8 cellular contexts compared by ENCODE assay signal in genomic region chr12:10716704-10717315, GRCh38. TPM values are rescaled to one million over a fixed set of nuclear protein-coding genes. Genes with fewer than 3 reads are reported as not detected.
DNase-seq lines count a peak whose midpoint lies in the region; ATAC-seq, FAIRE-seq and TF ChIP-seq lines count a peak whose summit lies in the region.

No MANE protein-coding gene starts in this region.

- peaks cover 3 to 13% of the 10 kb centered on the region in 2 experiments for H3K4me1 ChIP-seq in trophoblast cell (ENCODE audit: control insufficient read depth in 1 of 2, insufficient read depth in 2 of 2, low read length in 2 of 2)

- peaks cover 2% of the 10 kb centered on the region for H3K79me1 ChIP-seq in trophoblast cell (ENCODE audit: low read length)

- H3K4me3 Mint-ChIP-seq in Calu3 (ENCODE audit: low read depth, unreplicated experiment): peak overlapping the region; percentile 53
- no peak overlapping the region for H3K4me3 Mint-ChIP-seq in glutamatergic neuron (ENCODE audit: unreplicated experiment)
- H3K4me3 Mint-ChIP-seq in activated CD4-positive, alpha-beta T cell treated with anti-CD3 and anti-CD28 coated beads, Interleukin-2, amount 10 ng/mL, durations not matched to agents 7 days and 5 days: no peak overlapping the region

- no peak for TF ChIP-seq CTCF in Calu3 (IDR thresholded peaks at IDR 0.05; ENCODE audit: unreplicated experiment)
- TF ChIP-seq CTCF in fibroblast of pulmonary artery (IDR thresholded peaks at IDR 0.05; ENCODE audit: low read length, missing control alignments): no peak
- TF ChIP-seq CTCF in glutamatergic neuron (IDR thresholded peaks at IDR 0.05; ENCODE audit: partially characterized antibody, unreplicated experiment): no peak

- peak overlapping the region; percentile 24 for H3K4me2 ChIP-seq in trophoblast cell (ENCODE audit: low read length)

- POLR2A ChIA-PET in activated CD4-positive, alpha-beta T cell treated with anti-CD3 and anti-CD28 coated beads, Interleukin-2, amount 10 ng/mL, durations not matched to agents 7 days and 5 days (lab: Charles Lee): no interaction called here

- H4K8ac ChIP-seq in trophoblast cell (ENCODE audit: low read depth, low read length): no peak overlapping the region

- FAIRE-seq in RCC 7860 (lab: Jason Lieb, UNC): peak; percentile 87

- H3K27ac ChIP-seq in trophoblast cell (ENCODE audit: low read depth, low read length): peak overlapping the region; percentile 66

- no peaks in the 10 kb centered on the region for H3K79me2 ChIP-seq in trophoblast cell (ENCODE audit: control insufficient read depth, insufficient read depth, low read length, poor library complexity)

- H4K91ac ChIP-seq in trophoblast cell (ENCODE audit: low read depth, low read length): no peak overlapping the region

- H3K27ac Mint-ChIP-seq in Calu3 (ENCODE audit: unreplicated experiment) (peak overlapping the region; percentile 47), glutamatergic neuron (ENCODE audit: unreplicated experiment) (no peak overlapping the region)
- no peak overlapping the region for H3K27ac Mint-ChIP-seq in activated CD4-positive, alpha-beta T cell treated with anti-CD3 and anti-CD28 coated beads, Interleukin-2, amount 10 ng/mL, durations not matched to agents 7 days and 5 days

- intact Hi-C loops in Calu3 (cut with micrococcal nuclease; ENCODE audit: unreplicated experiment): loop anchor here (2.0 kb wide), 1 partner anchor 34 kb away; no protein-coding TSS in a partner anchor

- no peak overlapping the region for H2BK5ac ChIP-seq in trophoblast cell (ENCODE audit: low read depth, low read length, poor library complexity)

- no peak for ATAC-seq in HG03135 (IDR thresholded peaks at IDR 0.05; ENCODE audit: unreplicated experiment)

- H3K4ac ChIP-seq in trophoblast cell (ENCODE audit: low read depth, low read length): no peak overlapping the region

- DNase-seq in Calu3 (peak; percentile 87), RCC 7860 (ENCODE audit: low spot score) (peak; percentile 64), fibroblast of pulmonary artery (ENCODE audit: low read depth) (peak; percentile 93), trophoblast cell (peak; percentile 79 to 87), glutamatergic neuron (no peak)
- DNase-seq in stimulated activated CD4-positive, alpha-beta T cell treated with anti-CD3 and anti-CD28 coated beads, Interleukin-2, amount 100 ng/mL, for 48 hours: no peak
- no peak for DNase-seq in activated CD4-positive, alpha-beta T cell treated with anti-CD3 and anti-CD28 coated beads, Interleukin-2, amount 10 ng/mL, durations not matched to agents 7 days and 5 days

- TSS peak; percentile 86 for BruUV-seq in Calu3 (replicated peaks; lab: Mats Ljungman, UMichigan)

- CTCF ChIA-PET in Calu3 (lab: Charles Lee): no interaction called here
- CTCF ChIA-PET in activated CD4-positive, alpha-beta T cell treated with anti-CD3 and anti-CD28 coated beads, Interleukin-2, amount 10 ng/mL, durations not matched to agents 7 days and 5 days (lab: Charles Lee): no interaction called here

- H3K36me3 Mint-ChIP-seq in Calu3 (ENCODE audit: insufficient read depth, unreplicated experiment): peaks cover 85% of the 10 kb centered on the region
- no peaks in the 10 kb centered on the region for H3K36me3 Mint-ChIP-seq in glutamatergic neuron (ENCODE audit: unreplicated experiment)
- H3K36me3 Mint-ChIP-seq in activated CD4-positive, alpha-beta T cell treated with anti-CD3 and anti-CD28 coated beads, Interleukin-2, amount 10 ng/mL, durations not matched to agents 7 days and 5 days (ENCODE audit: low read depth): peaks cover 20% of the 10 kb centered on the region

- H3K18ac ChIP-seq in trophoblast cell (ENCODE audit: low read length): no peak overlapping the region

- no peaks in the 10 kb centered on the region for H3K9me3 ChIP-seq in trophoblast cell (ENCODE audit: insufficient read depth, low read depth, low read length)

- no peak overlapping the region for H3K14ac ChIP-seq in trophoblast cell (ENCODE audit: low read length)

- H3K9me3 Mint-ChIP-seq in Calu3 (ENCODE audit: low read depth, unreplicated experiment) (no peaks in the 10 kb centered on the region), glutamatergic neuron (ENCODE audit: unreplicated experiment) (peaks cover 2% of the 10 kb centered on the region)
- H3K9me3 Mint-ChIP-seq in activated CD4-positive, alpha-beta T cell treated with anti-CD3 and anti-CD28 coated beads, Interleukin-2, amount 10 ng/mL, durations not matched to agents 7 days and 5 days: no peaks in the 10 kb centered on the region

- no peak overlapping the region for H4K12ac ChIP-seq in trophoblast cell (ENCODE audit: low read depth, low read length)

- peaks cover 45% of the 10 kb centered on the region for H3K4me1 Mint-ChIP-seq in Calu3 (ENCODE audit: low read depth, unreplicated experiment)
- H3K4me1 Mint-ChIP-seq in glutamatergic neuron (ENCODE audit: low read depth, unreplicated experiment): peaks cover 8% of the 10 kb centered on the region
- H3K4me1 Mint-ChIP-seq in activated CD4-positive, alpha-beta T cell treated with anti-CD3 and anti-CD28 coated beads, Interleukin-2, amount 10 ng/mL, durations not matched to agents 7 days and 5 days: peaks cover 40% of the 10 kb centered on the region

- no peak overlapping the region for H2BK12ac ChIP-seq in trophoblast cell (ENCODE audit: low read length)

- no peaks in the 10 kb centered on the region for H3K27me3 Mint-ChIP-seq in Calu3 (ENCODE audit: unreplicated experiment)
- H3K27me3 Mint-ChIP-seq in glutamatergic neuron (ENCODE audit: unreplicated experiment): no peaks in the 10 kb centered on the region
- H3K27me3 Mint-ChIP-seq in activated CD4-positive, alpha-beta T cell treated with anti-CD3 and anti-CD28 coated beads, Interleukin-2, amount 10 ng/mL, durations not matched to agents 7 days and 5 days: peaks cover 7% of the 10 kb centered on the region

- H3K9ac ChIP-seq in trophoblast cell (ENCODE audit: low read length): no peak overlapping the region

- no peak overlapping the region for H2AFZ ChIP-seq in trophoblast cell (ENCODE audit: insufficient read depth, low read length, poor library complexity)

- no peaks in the 10 kb centered on the region for H3K27me3 ChIP-seq in trophoblast cell (ENCODE audit: insufficient read depth, low read length)

- H3K36me3 ChIP-seq in trophoblast cell (ENCODE audit: control insufficient read depth in 1 of 2, insufficient read depth in 2 of 2, low read length in 2 of 2): peaks cover 7 to 8% of the 10 kb centered on the region in 2 experiments

- H3K23ac ChIP-seq in trophoblast cell (ENCODE audit: low read length): no peak overlapping the region

- H2BK120ac ChIP-seq in trophoblast cell (ENCODE audit: insufficient read depth, low read length, poor library complexity): no peak overlapping the region

- H2AK5ac ChIP-seq in trophoblast cell (ENCODE audit: low read length): no peak overlapping the region

- H3K4me3 ChIP-seq in fibroblast of pulmonary artery (replicated peaks; ENCODE audit: low read depth, low read length) (peak overlapping the region; percentile 39), trophoblast cell (ENCODE audit: low read depth, low read length) (no peak overlapping the region)

- no CpG with 5 or more reads among the region's 6 CpGs for WGBS in trophoblast cell (ENCODE audit: extremely low coverage, insufficient coverage, insufficient read length)

RNA-seq across cellular contexts. Expression of gene YBX3, which starts 6.3 kb away (rescaled TPM):
- 295 and 312 TPM in 2 replicates for total RNA-seq in Calu3 (2022)
- 213 and 218 TPM in 2 replicates for polyA plus RNA-seq in trophoblast cell (2013)
- 39.0 TPM for total RNA-seq in glutamatergic neuron (ENCODE audit: unreplicated experiment)
- 10 to 100 TPM; 27.1 to 31.4 TPM for total RNA-seq in activated CD4-positive, alpha-beta T cell treated with anti-CD3 and anti-CD28 coated beads, Interleukin-2, amount 10 ng/mL, durations not matched to agents 7 days and 5 days

RNA-seq across cellular contexts. Expression of gene STYK1, which starts 43.0 kb away (rescaled TPM):
- total RNA-seq in Calu3 (2022) (8.4 and 10.7 TPM in 2 replicates), glutamatergic neuron (ENCODE audit: unreplicated experiment) (not detected)
- 1.7 and 1.8 TPM in 2 replicates for polyA plus RNA-seq in trophoblast cell (2013)
- total RNA-seq in activated CD4-positive, alpha-beta T cell treated with anti-CD3 and anti-CD28 coated beads, Interleukin-2, amount 10 ng/mL, durations not matched to agents 7 days and 5 days: under 1 TPM; 0.17 to 0.35 TPM

Comparison
In these comparisons a context has a peak if more than half of its experiments do, and no peak if none do; other contexts are left out.
1. DNase-seq: peak in Calu3 (single experiment), RCC 7860 (single experiment), fibroblast of pulmonary artery (single experiment) and trophoblast cell (2 of 2); none in glutamatergic neuron (single experiment), stimulated activated CD4-positive, alpha-beta T cell treated with anti-CD3 and anti-CD28 coated beads, Interleukin-2, amount 100 ng/mL, for 48 hours (0 of 2) and activated CD4-positive, alpha-beta T cell treated with anti-CD3 and anti-CD28 coated beads, Interleukin-2, amount 10 ng/mL, durations not matched to agents 7 days and 5 days (single experiment).